ENCODE assay signal across 15 cellular contexts in genomic region chr3:105504440-105504951, GRCh38.
"Had no signal": no experiment of that assay in that cellular context is flagged by ENCODE, and none has a peak within 500 bp of the region (broad histone marks: within the 10 kb centered on the region; RNA-seq: fewer than 3 reads in every experiment).

No MANE protein-coding gene starts in this region.

- ATAC-seq: activated CD8-positive, alpha-beta memory T cell treated with anti-CD3 and anti-CD28 coated beads, Interleukin-2, amount 10 ng/mL, durations not matched to agents 7 days and 5 days; activated T-helper 17 cell treated with anti-CD3 and anti-CD28 coated beads, Interleukin-2, amount 50 U/mL, for 72 hours had no signal

- H3K27me3 ChIP-seq: cardiac muscle cell, hepatocyte, right atrium auricular region, stomach, testis had no signal

- H3K36me3 ChIP-seq: cardiac muscle cell, prostate gland, right atrium auricular region, stomach had no signal

- H3K9me3 ChIP-seq: prostate gland, right atrium auricular region, stomach, testis had no signal

- H3K4me1 Mint-ChIP-seq: activated CD8-positive, alpha-beta memory T cell treated with anti-CD3 and anti-CD28 coated beads, Interleukin-2, amount 10 ng/mL, durations not matched to agents 7 days and 5 days; activated naive CD8-positive, alpha-beta T cell treated with anti-CD3 and anti-CD28 coated beads, Interleukin-2, amount 10 ng/mL, durations not matched to agents 7 days and 5 days; activated T-helper 17 cell treated with anti-CD3 and anti-CD28 coated beads, Interleukin-2, amount 50 U/mL, for 72 hours had no signal

- H3K4me3 ChIP-seq: cardiac muscle cell, hepatocyte, prostate gland, right atrium auricular region, stomach, testis had no signal

- H3K4me1 ChIP-seq: prostate gland, right atrium auricular region, testis had no signal

- H3K9me3 Mint-ChIP-seq: activated CD4-positive, alpha-beta memory T cell treated with anti-CD3 and anti-CD28 coated beads for 36 hours; activated naive CD8-positive, alpha-beta T cell treated with anti-CD3 and anti-CD28 coated beads, Interleukin-2, amount 10 ng/mL, durations not matched to agents 7 days and 5 days; activated T-helper 17 cell treated with anti-CD3 and anti-CD28 coated beads, Interleukin-2, amount 50 U/mL, for 72 hours; type B pancreatic cell had no signal

- H2AFZ ChIP-seq: hepatocyte had no signal

- DNase-seq: activated CD4-positive, alpha-beta memory T cell treated with anti-CD3 and anti-CD28 coated beads for 36 hours; activated CD4-positive, alpha-beta T cell treated with anti-CD3 and anti-CD28 coated beads for 4 hours; activated CD8-positive, alpha-beta memory T cell treated with anti-CD3 and anti-CD28 coated beads, Interleukin-2, amount 10 ng/mL, durations not matched to agents 7 days and 5 days; activated naive CD4-positive, alpha-beta T cell treated with Interleukin-2 at 50 U/mL for 16 hours; activated naive CD8-positive, alpha-beta T cell treated with anti-CD3 and anti-CD28 coated beads, Interleukin-2, amount 10 ng/mL, durations not matched to agents 7 days and 5 days; islet precursor cell; midbrain; stomach; testis had no signal

- H3K4me3 Mint-ChIP-seq: activated CD4-positive, alpha-beta memory T cell treated with anti-CD3 and anti-CD28 coated beads for 36 hours; activated CD8-positive, alpha-beta memory T cell treated with anti-CD3 and anti-CD28 coated beads, Interleukin-2, amount 10 ng/mL, durations not matched to agents 7 days and 5 days; activated naive CD8-positive, alpha-beta T cell treated with anti-CD3 and anti-CD28 coated beads, Interleukin-2, amount 10 ng/mL, durations not matched to agents 7 days and 5 days; activated T-helper 17 cell treated with anti-CD3 and anti-CD28 coated beads, Interleukin-2, amount 50 U/mL, for 72 hours; type B pancreatic cell had no signal

- H3K36me3 Mint-ChIP-seq: activated CD4-positive, alpha-beta memory T cell treated with anti-CD3 and anti-CD28 coated beads for 36 hours; activated naive CD8-positive, alpha-beta T cell treated with anti-CD3 and anti-CD28 coated beads, Interleukin-2, amount 10 ng/mL, durations not matched to agents 7 days and 5 days had no signal

- H3K27ac ChIP-seq: cardiac muscle cell, hepatocyte, prostate gland, right atrium auricular region, stomach, testis had no signal

- H3K27me3 Mint-ChIP-seq: activated CD4-positive, alpha-beta memory T cell treated with anti-CD3 and anti-CD28 coated beads for 36 hours; activated CD8-positive, alpha-beta memory T cell treated with anti-CD3 and anti-CD28 coated beads, Interleukin-2, amount 10 ng/mL, durations not matched to agents 7 days and 5 days; activated naive CD8-positive, alpha-beta T cell treated with anti-CD3 and anti-CD28 coated beads, Interleukin-2, amount 10 ng/mL, durations not matched to agents 7 days and 5 days; activated T-helper 17 cell treated with anti-CD3 and anti-CD28 coated beads, Interleukin-2, amount 50 U/mL, for 72 hours; type B pancreatic cell had no signal

- H3K27ac Mint-ChIP-seq: activated CD4-positive, alpha-beta memory T cell treated with anti-CD3 and anti-CD28 coated beads for 36 hours; activated CD8-positive, alpha-beta memory T cell treated with anti-CD3 and anti-CD28 coated beads, Interleukin-2, amount 10 ng/mL, durations not matched to agents 7 days and 5 days; activated naive CD8-positive, alpha-beta T cell treated with anti-CD3 and anti-CD28 coated beads, Interleukin-2, amount 10 ng/mL, durations not matched to agents 7 days and 5 days; activated T-helper 17 cell treated with anti-CD3 and anti-CD28 coated beads, Interleukin-2, amount 50 U/mL, for 72 hours; type B pancreatic cell had no signal
